In the genomic region with DNA sequence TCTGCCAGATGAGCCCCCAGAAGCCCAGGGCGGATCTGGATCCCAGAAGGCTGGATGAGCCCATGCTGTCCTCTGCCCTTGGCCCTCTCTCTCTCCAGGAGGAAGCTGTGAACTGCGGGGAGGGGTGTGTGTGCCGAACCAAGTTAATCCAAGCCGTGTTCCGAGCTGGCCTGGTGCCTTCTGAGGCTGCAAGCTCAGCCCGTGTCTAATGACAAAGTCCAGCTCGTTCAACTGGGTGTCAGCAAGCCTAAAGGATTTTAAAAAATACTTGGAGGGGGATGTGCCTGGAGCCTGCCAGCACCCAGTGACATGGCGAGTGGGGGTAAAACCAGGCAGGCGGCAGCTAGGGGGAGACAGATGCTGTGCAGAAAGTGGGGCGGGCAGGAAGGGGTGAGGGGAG, we compare ENCODE assay signal across 9 cellular contexts. TPM values are rescaled to one million over a fixed set of nuclear protein-coding genes. Genes with fewer than 3 reads are reported as not detected.
DNase-seq lines count a peak whose midpoint lies in the region; ATAC-seq, FAIRE-seq and TF ChIP-seq lines count a peak whose summit lies in the region.
"Had no signal": no experiment of that assay in that cellular context is flagged by ENCODE, and none has a peak within 500 bp of the region (broad histone marks: within the 10 kb centered on the region; RNA-seq: fewer than 3 reads in every experiment).

No MANE protein-coding gene starts in this region.

- 44 to 53% methylated on average over 10 of the region's 10 CpGs for WGBS in body of pancreas, 2 donors

- DNase-seq in BJ (ENCODE audit: low read depth): no peak
- peak in 3 of 4 donors; percentile 52 to 70 (median 64) for DNase-seq in body of pancreas
- DNase-seq in kidney: peak; percentile 82
- DNase-seq in retinal pigment epithelial cell (ENCODE audit: low read depth): no peak
- DNase-seq in GM19239 (ENCODE audit: insufficient read length, low spot score): no peak
- no peak for DNase-seq in activated CD4-positive, alpha-beta T cell treated with anti-CD3 and anti-CD28 coated beads, Interleukin-2, amount 50 U/mL, for 1 hour
- DNase-seq in UCSD-AML1 (lab: John Stamatoyannopoulos, UW; ENCODE audit: unreplicated experiment): no peak
- DNase-seq: activated CD8-positive, alpha-beta memory T cell treated with anti-CD3 and anti-CD28 coated beads, Interleukin-2, amount 10 ng/mL, durations not matched to agents 7 days and 5 days had no signal

- ATAC-seq in body of pancreas: no peak
- no peak for ATAC-seq in HG03354 (IDR thresholded peaks at IDR 0.05; ENCODE audit: poor library complexity, severe bottlenecking, unreplicated experiment)
- ATAC-seq: activated CD8-positive, alpha-beta memory T cell treated with anti-CD3 and anti-CD28 coated beads, Interleukin-2, amount 10 ng/mL, durations not matched to agents 7 days and 5 days had no signal

- no peak overlapping the region for H3K9ac ChIP-seq in kidney (ENCODE audit: low read length in 2 of 2)

- no peak overlapping the region for H3K4me3 ChIP-seq in BJ (ENCODE audit: low read depth, low read length)
- H3K4me3 ChIP-seq in body of pancreas: no peak overlapping the region
- H3K4me3 ChIP-seq in kidney (ENCODE audit: low read length in 2 of 2): no peak overlapping the region
- no peak overlapping the region for H3K4me3 ChIP-seq in retinal pigment epithelial cell (ENCODE audit: low read length)

- TF ChIP-seq POLR2A in body of pancreas (IDR thresholded peaks at IDR 0.05): no peak

- intact Hi-C loops in body of pancreas (cut with DNase I) (no loop called here), kidney (cut with DNase I) (no loop called here)

- CTCF ChIA-PET in BJ (lab: Yijun Ruan, JAX): interaction anchor here (0.7 to 4.7 kb wide), 5 partner anchors 9 to 454 kb away, joined by 3 to 36 read pairs (median 5); no protein-coding TSS in a partner anchor

- H3K27ac ChIP-seq in body of pancreas (peak overlapping the region in 3 of 4 donors; percentile 15 to 48 (median 30)), kidney (ENCODE audit: low read depth in 2 of 2, low read length in 2 of 2) (peak overlapping the region in 1 of 2 donors; percentile 41)

- no peak for FAIRE-seq in kidney (lab: Jason Lieb, UNC)
- FAIRE-seq in GM19239 (lab: Jason Lieb, UNC): no peak

- no peaks in the 10 kb centered on the region for H3K27me3 ChIP-seq in BJ (ENCODE audit: control insufficient read depth, insufficient read depth, low read length)
- H3K27me3 ChIP-seq in body of pancreas: no peaks in the 10 kb centered on the region

- no peaks in the 10 kb centered on the region for H3K9me3 ChIP-seq in body of pancreas
- H3K9me3 ChIP-seq in kidney (ENCODE audit: control insufficient read depth in 1 of 2, low read length in 2 of 2): no peaks in the 10 kb centered on the region

- TF ChIP-seq CTCF in BJ (IDR thresholded peaks at IDR 0.05; ENCODE audit: insufficient read depth, low read depth, low read length) (peak; percentile 28; the same call in 1 of the 2 replicates), body of pancreas (IDR thresholded peaks at IDR 0.05) (peak in 2 of 7 experiments; percentile 4 to 20), kidney (IDR thresholded peaks at IDR 0.05; ENCODE audit: borderline replicate concordance, extremely low read depth, insufficient read depth) (peak; percentile 9), retinal pigment epithelial cell (conservative IDR thresholded peaks at IDR 0.05; ENCODE audit: low read depth, low read length) (peak; percentile 50)

- H3K4me1 ChIP-seq in body of pancreas: peaks cover 73% of the 10 kb centered on the region
- H3K4me1 ChIP-seq in kidney (ENCODE audit: control insufficient read depth in 1 of 2, insufficient read depth in 1 of 2, low read depth in 1 of 2, low read length in 2 of 2): peaks cover 21 to 37% of the 10 kb centered on the region in 2 donors

- peaks cover 60% of the 10 kb centered on the region for H3K36me3 ChIP-seq in BJ (ENCODE audit: control insufficient read depth, insufficient read depth, low read length)
- peaks cover 0 to 2% of the 10 kb centered on the region in 2 donors for H3K36me3 ChIP-seq in body of pancreas (replicated peaks in 1 of 2; ENCODE audit: insufficient read depth in 1 of 2, low read depth in 2 of 2)
- H3K36me3 ChIP-seq in kidney (ENCODE audit: control insufficient read depth in 1 of 2, insufficient read depth in 2 of 2, low read length in 2 of 2): no peaks in the 10 kb centered on the region

- POLR2A ChIA-PET in BJ (lab: Charles Lee): interaction anchor here (0.6 kb wide), 1 partner anchor 295 kb away, joined by 18 read pairs; no protein-coding TSS in a partner anchor

RNA-seq across cellular contexts. Expression of gene STC2, which starts 8.0 kb away (rescaled TPM):
- polyA plus RNA-seq in BJ (2011; rRNA removed): 168 and 181 TPM in 2 replicates
- 148 and 149 TPM in 2 replicates for polyA minus RNA-seq in BJ (2011; rRNA and poly(A)+ RNA removed)
- 10 to 100 TPM in 1 of 2 donors, 1 to 10 TPM in 1; 9.9 to 35.0 TPM for total RNA-seq in body of pancreas
- 2.7 TPM for total RNA-seq in kidney
- 2.1 TPM for polyA plus RNA-seq in kidney (ENCODE audit: insufficient read depth, low read depth, low replicate concordance)

Comparison
In these comparisons a context has a peak if more than half of its experiments do, and no peak if none do; other contexts are left out.
1. DNase-seq: peak in body of pancreas (3 of 4) and kidney (single experiment); none in BJ (single experiment), retinal pigment epithelial cell (single experiment), GM19239 (single experiment), activated CD4-positive, alpha-beta T cell treated with anti-CD3 and anti-CD28 coated beads, Interleukin-2, amount 50 U/mL, for 1 hour (single experiment) and UCSD-AML1 (single experiment).